In genomic region chr12:66035289-66035961, GRCh38 we compare ENCODE assay signal across 10 cellular contexts.
A peak's percentile ranks its signal among the peaks of the same experiment; 100 is the strongest.
DNase-seq lines count a peak whose midpoint lies in the region; ATAC-seq, FAIRE-seq and TF ChIP-seq lines count a peak whose summit lies in the region.
"Had no signal": no experiment of that assay in that cellular context is flagged by ENCODE, and none has a peak within 500 bp of the region (broad histone marks: within the 10 kb centered on the region; RNA-seq: fewer than 3 reads in every experiment).

No MANE protein-coding gene starts in this region.

- H3K4me1 Mint-ChIP-seq in nephron: peaks cover 29% of the 10 kb centered on the region

- no peaks in the 10 kb centered on the region for H3K27me3 ChIP-seq in MM.1S (replicated peaks; ENCODE audit: insufficient read depth, low read length)

- no peaks in the 10 kb centered on the region for H3K4me1 ChIP-seq in MM.1S (ENCODE audit: low read length)

- no peaks in the 10 kb centered on the region for H3K9me3 Mint-ChIP-seq in nephron
- H3K9me3 Mint-ChIP-seq: T-helper 1 cell treated with Interleukin-12 subunit alpha and Interleukin-12 subunit beta and Interleukin-4 antibody, amounts not matched to agents 30 μg/mL and 1 μg/mL, for 36 hours had no signal

- FAIRE-seq in HTR-8/SVneo (lab: Jason Lieb, UNC) (no peak), GM19239 (lab: Jason Lieb, UNC) (no peak)
- FAIRE-seq: endometrium had no signal

- H3K36me3 Mint-ChIP-seq in nephron (ENCODE audit: low read depth): no peaks in the 10 kb centered on the region

- H4K20me1 ChIP-seq in MM.1S (ENCODE audit: insufficient read depth, low read length): no peaks in the 10 kb centered on the region

- no peaks in the 10 kb centered on the region for H3K79me2 ChIP-seq in MM.1S (ENCODE audit: low read length)

- H3K4me3 ChIP-seq in MM.1S (ENCODE audit: low read length) (no peak overlapping the region), astrocyte of the spinal cord (ENCODE audit: low read depth, low read length) (no peak overlapping the region)

- H3K27ac ChIP-seq in MM.1S (ENCODE audit: low read length): no peak overlapping the region

- H3F3A ChIP-seq in MM.1S (ENCODE audit: insufficient read depth, low read length): no peaks in the 10 kb centered on the region

- H3K9ac ChIP-seq in MM.1S (ENCODE audit: low read length): no peak overlapping the region

- H2AFZ ChIP-seq in MM.1S (ENCODE audit: low read length): no peak overlapping the region

- peaks cover 7% of the 10 kb centered on the region for H3K27me3 Mint-ChIP-seq in nephron (ENCODE audit: low read depth)

- peak; percentile 22 for TF ChIP-seq CTCF in MM.1S (IDR thresholded peaks at IDR 0.05; ENCODE audit: low read length)
- peak; percentile 40 for TF ChIP-seq CTCF in astrocyte of the spinal cord (IDR thresholded peaks at IDR 0.05; ENCODE audit: low read depth, low read length)
- TF ChIP-seq CTCF in nephron (IDR thresholded peaks at IDR 0.05; ENCODE audit: unreplicated experiment in 3 of 3): peak in 2 of 3 experiments; percentile 13 to 41

- H3K9me2 ChIP-seq in MM.1S (replicated peaks; ENCODE audit: insufficient read depth, low read length): no peaks in the 10 kb centered on the region

- in situ Hi-C loops in astrocyte of the spinal cord (cut with HindIII; ENCODE audit: low sequenced_read_pairs): no loop called here

- ATAC-seq in HG02571 (IDR thresholded peaks at IDR 0.05; ENCODE audit: unreplicated experiment): no peak

- no peak overlapping the region for H3K4me3 Mint-ChIP-seq in nephron
- H3K4me3 Mint-ChIP-seq: T-helper 1 cell treated with Interleukin-12 subunit alpha and Interleukin-12 subunit beta and Interleukin-4 antibody, amounts not matched to agents 30 μg/mL and 1 μg/mL, for 36 hours had no signal

- peak; percentile 74 for DNase-seq in EL
- no peak for DNase-seq in MM.1S
- peak; percentile 74 for DNase-seq in astrocyte of the spinal cord (ENCODE audit: low read depth, low spot score)
- DNase-seq in HTR-8/SVneo (ENCODE audit: insufficient read length, low spot score): no peak
- no peak for DNase-seq in GM19239 (ENCODE audit: insufficient read length, low spot score)
- DNase-seq in activated effector memory CD4-positive, alpha-beta T cell treated with anti-CD3 and anti-CD28 coated beads, Interleukin-2, amount 50 U/mL, for 16 hours: no peak

- H3K27ac Mint-ChIP-seq in nephron: peak overlapping the region in 1 of 3 experiments; percentile 6
- H3K27ac Mint-ChIP-seq: T-helper 1 cell treated with Interleukin-12 subunit alpha and Interleukin-12 subunit beta and Interleukin-4 antibody, amounts not matched to agents 30 μg/mL and 1 μg/mL, for 36 hours had no signal

- no peaks in the 10 kb centered on the region for H3K9me3 ChIP-seq in MM.1S (replicated peaks; ENCODE audit: insufficient read depth, low read length)

- no peaks in the 10 kb centered on the region for H3K36me3 ChIP-seq in MM.1S (replicated peaks; ENCODE audit: insufficient read depth, low read length)

- no peak overlapping the region for H3K4me2 ChIP-seq in MM.1S (ENCODE audit: low read depth, low read length)

Comparison
In these comparisons a context has a peak if more than half of its experiments do, and no peak if none do; other contexts are left out.
1. DNase-seq: peak in EL (single experiment) and astrocyte of the spinal cord (single experiment); none in MM.1S (single experiment), HTR-8/SVneo (single experiment), GM19239 (single experiment) and activated effector memory CD4-positive, alpha-beta T cell treated with anti-CD3 and anti-CD28 coated beads, Interleukin-2, amount 50 U/mL, for 16 hours (single experiment).
2. Peak in every context shown above with its lines, with median percentiles within 50 percentile points of each other: CTCF ChIP-seq.